Comparison of ENCODE assay signal across 12 cellular contexts in genomic region chr3:45055032-45055410, GRCh38. TPM values are rescaled to one million over a fixed set of nuclear protein-coding genes. Genes with fewer than 3 reads are reported as not detected.
DNase-seq lines count a peak whose midpoint lies in the region; ATAC-seq and TF ChIP-seq lines count a peak whose summit lies in the region.
"Had no signal": no experiment of that assay in that cellular context is flagged by ENCODE, and none has a peak within 500 bp of the region (broad histone marks: within the 10 kb centered on the region; RNA-seq: fewer than 3 reads in every experiment).

No MANE protein-coding gene starts in this region.

- H3K27ac Mint-ChIP-seq in GM23338: no peak overlapping the region
- H3K27ac Mint-ChIP-seq: activated naive CD4-positive, alpha-beta T cell treated with anti-CD3 and anti-CD28 coated beads, Interleukin-2, amount 50 U/mL, for 24 hours; naive B cell had no signal

- peaks cover 17% of the 10 kb centered on the region for H3K4me1 Mint-ChIP-seq in GM23338
- H3K4me1 Mint-ChIP-seq: naive B cell had no signal

- 2% methylated on average over 2 of the region's 2 CpGs for WGBS in GM23248 (ENCODE audit: low coverage in 1 of 2, low lambda C conversion rate in 2 of 2, missing lambda C conversion rate in 2 of 2), 2 experiments
- 27% methylated on average over 2 of the region's 2 CpGs for WGBS in smooth muscle cell (ENCODE audit: low lambda C conversion rate)

- peaks cover 48% of the 10 kb centered on the region for H3K27me3 Mint-ChIP-seq in GM23338 (ENCODE audit: insufficient read depth, low read depth, poor library complexity)
- H3K27me3 Mint-ChIP-seq: activated naive CD4-positive, alpha-beta T cell treated with anti-CD3 and anti-CD28 coated beads, Interleukin-2, amount 50 U/mL, for 24 hours had no signal

- H3K9me3 ChIP-seq in GM23248 (ENCODE audit: low read depth) (no peaks in the 10 kb centered on the region), RWPE2 (ENCODE audit: severe bottlenecking) (no peaks in the 10 kb centered on the region), smooth muscle cell (replicated peaks; ENCODE audit: low read depth) (no peaks in the 10 kb centered on the region)

- no peak overlapping the region for H2AFZ ChIP-seq in GM23248
- H2AFZ ChIP-seq in smooth muscle cell (ENCODE audit: low read depth): no peak overlapping the region
- no peak overlapping the region for H2AFZ ChIP-seq in GM23338

- peak overlapping the region; percentile 42 for H3K4me3 ChIP-seq in GM23248
- H3K4me3 ChIP-seq in RWPE2 (ENCODE audit: severe bottlenecking): no peak overlapping the region
- no peak overlapping the region for H3K4me3 ChIP-seq in fibroblast of pulmonary artery (replicated peaks; ENCODE audit: low read depth, low read length)
- no peak overlapping the region for H3K4me3 ChIP-seq in smooth muscle cell
- no peak overlapping the region for H3K4me3 ChIP-seq in GM23338

- H3K79me2 ChIP-seq in GM23248 (ENCODE audit: insufficient read depth) (no peaks in the 10 kb centered on the region), smooth muscle cell (ENCODE audit: low read depth) (no peaks in the 10 kb centered on the region), GM23338 (replicated peaks; ENCODE audit: insufficient read depth) (no peaks in the 10 kb centered on the region)

- no peaks in the 10 kb centered on the region for H3K9me3 Mint-ChIP-seq in GM23338
- H3K9me3 Mint-ChIP-seq: activated naive CD4-positive, alpha-beta T cell treated with anti-CD3 and anti-CD28 coated beads, Interleukin-2, amount 50 U/mL, for 24 hours; naive B cell had no signal

- peaks cover 55% of the 10 kb centered on the region for H3F3A ChIP-seq in GM23248 (ENCODE audit: insufficient read depth)
- peaks cover 32% of the 10 kb centered on the region for H3F3A ChIP-seq in smooth muscle cell (ENCODE audit: low read depth)
- H3F3A ChIP-seq in GM23338 (replicated peaks; ENCODE audit: low read depth): no peaks in the 10 kb centered on the region

- H3K9ac ChIP-seq in GM23248: peak overlapping the region; percentile 56
- peak overlapping the region; percentile 71 for H3K9ac ChIP-seq in smooth muscle cell (ENCODE audit: low read depth)
- H3K9ac ChIP-seq: KMS-11 had no signal

- H3K27ac ChIP-seq in GM23248: peak overlapping the region; percentile 83
- H3K27ac ChIP-seq in RWPE2 (ENCODE audit: poor library complexity, severe bottlenecking): peak overlapping the region; percentile 64
- peak overlapping the region; percentile 90 for H3K27ac ChIP-seq in smooth muscle cell (ENCODE audit: low read depth)
- no peak overlapping the region for H3K27ac ChIP-seq in GM23338 (ENCODE audit: low read depth)
- H3K27ac ChIP-seq: KMS-11 had no signal

- H3K36me3 Mint-ChIP-seq in GM23338 (ENCODE audit: low read depth): no peaks in the 10 kb centered on the region
- H3K36me3 Mint-ChIP-seq: activated naive CD4-positive, alpha-beta T cell treated with anti-CD3 and anti-CD28 coated beads, Interleukin-2, amount 50 U/mL, for 24 hours; naive B cell had no signal

- peak; percentile 89 for DNase-seq in GM23248
- DNase-seq in RWPE2 (ENCODE audit: low spot score): no peak
- peak; percentile 79 for DNase-seq in fibroblast of pulmonary artery (ENCODE audit: low read depth)
- DNase-seq in smooth muscle cell (lab: John Stamatoyannopoulos, UW; ENCODE audit: unreplicated experiment): no peak
- no peak for DNase-seq in stimulated activated CD4-positive, alpha-beta T cell treated with anti-CD3 and anti-CD28 coated beads, Interleukin-15, amount 100 ng/mL, for 24 hours
- no peak for DNase-seq in NK-92 treated with Interleukin-12 subunit alpha and Interleukin-12 subunit beta, amount 100 ng/mL, for 24 hours (lab: John Stamatoyannopoulos, UW)
- no peak for DNase-seq in GM23338 (ENCODE audit: low spot score)
- no peak for DNase-seq in GM13976 (ENCODE audit: low spot score)
- DNase-seq: naive B cell; stimulated activated CD4-positive, alpha-beta T cell treated with anti-CD3 and anti-CD28 coated beads, Interleukin-4, amount 100 ng/mL, for 4 hours had no signal

- peak; percentile 37; the same call in 1 of the 3 replicates for ATAC-seq in RWPE2 (ENCODE audit: low read depth)
- ATAC-seq in GM23338: no peak

- H3K36me3 ChIP-seq in GM23248 (ENCODE audit: low read depth) (no peaks in the 10 kb centered on the region), RWPE2 (ENCODE audit: low read depth) (no peaks in the 10 kb centered on the region), smooth muscle cell (ENCODE audit: low read depth) (no peaks in the 10 kb centered on the region), GM23338 (ENCODE audit: insufficient read depth) (no peaks in the 10 kb centered on the region)

- TF ChIP-seq CTCF in RWPE2 (IDR thresholded peaks at IDR 0.05; ENCODE audit: poor library complexity, severe bottlenecking): no peak
- TF ChIP-seq CTCF in fibroblast of pulmonary artery (IDR thresholded peaks at IDR 0.05; ENCODE audit: low read length, missing control alignments): no peak
- TF ChIP-seq CTCF in smooth muscle cell (IDR thresholded peaks at IDR 0.05; ENCODE audit: borderline replicate concordance, insufficient read depth, poor library complexity, severe bottlenecking): no peak
- no peak for TF ChIP-seq CTCF in GM23338 (conservative IDR thresholded peaks at IDR 0.05; ENCODE audit: low read depth in 2 of 2)
- TF ChIP-seq CTCF in GM13976 (IDR thresholded peaks at IDR 0.05; ENCODE audit: borderline replicate concordance, control extremely low read depth, extremely low read depth, insufficient read depth, missing control alignments): no peak

- H4K20me1 ChIP-seq in GM23248 (ENCODE audit: insufficient read depth) (no peaks in the 10 kb centered on the region), smooth muscle cell (ENCODE audit: low read depth) (no peaks in the 10 kb centered on the region), GM23338 (replicated peaks; ENCODE audit: insufficient read depth) (peaks cover 3% of the 10 kb centered on the region; the same call in 1 of the 2 replicates)

- in situ Hi-C loops in GM23248 (cut with MboI) (no loop called here), GM13976 (cut with MboI; ENCODE audit: low sequenced_read_pairs, unreplicated experiment) (no loop called here)

- H3K4me1 ChIP-seq in GM23248 (ENCODE audit: insufficient read depth) (peaks cover 55% of the 10 kb centered on the region), RWPE2 (ENCODE audit: insufficient read depth, poor library complexity, severe bottlenecking) (peaks cover 45% of the 10 kb centered on the region), smooth muscle cell (ENCODE audit: low read depth) (peaks cover 22% of the 10 kb centered on the region), GM23338 (ENCODE audit: insufficient read depth) (peaks cover 3% of the 10 kb centered on the region)

- H3K4me2 ChIP-seq in GM23248 (ENCODE audit: unreplicated experiment) (peak overlapping the region; percentile 64), smooth muscle cell (peak overlapping the region; percentile 70), GM23338 (no peak overlapping the region)
- H3K4me2 ChIP-seq: KMS-11 had no signal

- H3K9me2 ChIP-seq in GM23248 (ENCODE audit: insufficient read depth) (no peaks in the 10 kb centered on the region), GM23338 (ENCODE audit: insufficient read depth) (no peaks in the 10 kb centered on the region)

- H3K27me3 ChIP-seq in GM23248 (replicated peaks; ENCODE audit: insufficient read depth) (no peaks in the 10 kb centered on the region), RWPE2 (ENCODE audit: insufficient read depth, poor library complexity, severe bottlenecking) (no peaks in the 10 kb centered on the region), smooth muscle cell (ENCODE audit: low read depth) (no peaks in the 10 kb centered on the region), GM23338 (ENCODE audit: insufficient read depth) (peaks cover 55% of the 10 kb centered on the region)

- H3K4me3 Mint-ChIP-seq in GM23338: no peak overlapping the region
- H3K4me3 Mint-ChIP-seq: activated naive CD4-positive, alpha-beta T cell treated with anti-CD3 and anti-CD28 coated beads, Interleukin-2, amount 50 U/mL, for 24 hours; naive B cell had no signal

TF ChIP-seq in GM23338, 12 proteins besides CTCF, POLR2A, EP300 and RAD21 (continues in another document):
- no peak for TF ChIP-seq NANOG (IDR thresholded peaks at IDR 0.05; ENCODE audit: borderline replicate concordance)
- no peak for TF ChIP-seq CREB1 (CRISPR knock-in tag; IDR thresholded peaks at IDR 0.05; ENCODE audit: low read depth)
- no peak for TF ChIP-seq ZNF114 (CRISPR knock-in tag; IDR thresholded peaks at IDR 0.05)
- no peak for TF ChIP-seq JUNB (IDR thresholded peaks at IDR 0.05; ENCODE audit: unreplicated experiment)
- no peak for TF ChIP-seq EZH2phosphoT487 (IDR thresholded peaks at IDR 0.05; ENCODE audit: unreplicated experiment)
- TF ChIP-seq POLR2AphosphoS5 (IDR thresholded peaks at IDR 0.05; ENCODE audit: low read depth): no peak
- TF ChIP-seq EZH2 (IDR thresholded peaks at IDR 0.05; ENCODE audit: low read depth, unreplicated experiment): no peak

RNA-seq across cellular contexts. Expression of gene CLEC3B, which starts 28.9 kb away (rescaled TPM):
- 42.1 and 45.4 TPM in 2 replicates for total RNA-seq in GM23248 (2014; rRNA removed; shearing (Covaris generic))
- polyA plus RNA-seq in GM23248 (2016; fragmentation: Nextera tagmentation; extraction: Ambion mirVana) (48.8 and 49.5 TPM in 2 replicates), smooth muscle cell (0.58 TPM in 1 of 2 replicates, not detected in the other), GM23338 (2016; fragmentation: Nextera tagmentation; extraction: Ambion mirVana) (not detected in 2 replicates)
- total RNA-seq in smooth muscle cell: not detected in 2 replicates
- not detected in 2 replicates for total RNA-seq in GM23338 (2014; rRNA removed; shearing (Covaris generic))

Comparison
In these comparisons a context has a peak if more than half of its experiments do, and no peak if none do; other contexts are left out.
1. DNase-seq: peak in GM23248 (single experiment) and fibroblast of pulmonary artery (single experiment); none in RWPE2 (single experiment), smooth muscle cell (single experiment), stimulated activated CD4-positive, alpha-beta T cell treated with anti-CD3 and anti-CD28 coated beads, Interleukin-15, amount 100 ng/mL, for 24 hours (single experiment), NK-92 treated with Interleukin-12 subunit alpha and Interleukin-12 subunit beta, amount 100 ng/mL, for 24 hours (single experiment), GM23338 (single experiment) and GM13976 (single experiment).
2. RNA of gene CLEC3B, which starts 28.9 kb away (total RNA-seq): 42.1 to 45.4 TPM in GM23248; not detected in GM23338 and not detected in smooth muscle cell; every median in the first group is over 10 times any median in the second.